1 cellular context compared by ENCODE assay signal in genomic region chr11:20084921-20085814, GRCh38.
TF ChIP-seq lines count a peak whose summit lies in the region.

No MANE protein-coding gene starts in this region.

TF ChIP-seq in HepG2, 621 proteins besides CTCF, POLR2A, EP300 and RAD21 (continued from another document and continues in another):
- TF ChIP-seq MXD3 (CRISPR knock-in tag; IDR thresholded peaks at IDR 0.05) (no peak), NBN (conservative IDR thresholded peaks at IDR 0.05) (no peak), ZFP82 (CRISPR knock-in tag; IDR thresholded peaks at IDR 0.05; ENCODE audit: borderline replicate concordance) (no peak), CCAR2 (optimal IDR thresholded peaks at IDR 0.05; ENCODE audit: low read depth, low read length) (no peak), PBX3 (CRISPR knock-in tag; IDR thresholded peaks at IDR 0.05; ENCODE audit: borderline replicate concordance) (no peak), ZC3H4 (CRISPR knock-in tag; IDR thresholded peaks at IDR 0.05; ENCODE audit: borderline replicate concordance) (no peak), GABPA (IDR thresholded peaks at IDR 0.05; ENCODE audit: low read depth, low read length) (no peak), GABPA (CRISPR knock-in tag; IDR thresholded peaks at IDR 0.05; ENCODE audit: low read depth) (no peak), IRF1 (CRISPR knock-in tag; IDR thresholded peaks at IDR 0.05; ENCODE audit: low read depth) (no peak), ISL2 (CRISPR knock-in tag; IDR thresholded peaks at IDR 0.05) (peak; percentile 48; the same call in 1 of the 2 replicates), MEF2D (CRISPR knock-in tag; IDR thresholded peaks at IDR 0.05) (no peak), MED13 (CRISPR knock-in tag; IDR thresholded peaks at IDR 0.05) (no peak), ZNF674 (CRISPR knock-in tag; IDR thresholded peaks at IDR 0.05; ENCODE audit: low read depth) (no peak), MAFG (CRISPR knock-in tag; IDR thresholded peaks at IDR 0.05) (no peak), ZNF790 (CRISPR knock-in tag; IDR thresholded peaks at IDR 0.05; ENCODE audit: borderline replicate concordance) (no peak), NCOR1 (IDR thresholded peaks at IDR 0.05; ENCODE audit: borderline replicate concordance, low read length) (no peak), ZBTB37 (CRISPR knock-in tag; IDR thresholded peaks at IDR 0.05) (no peak), ZNF737 (CRISPR knock-in tag; IDR thresholded peaks at IDR 0.05; ENCODE audit: borderline replicate concordance) (no peak), ZNF343 (CRISPR knock-in tag; IDR thresholded peaks at IDR 0.05) (no peak), ZGPAT (CRISPR knock-in tag; IDR thresholded peaks at IDR 0.05) (no peak), TERF1 (CRISPR knock-in tag; IDR thresholded peaks at IDR 0.05) (no peak), ZZZ3 (CRISPR knock-in tag; IDR thresholded peaks at IDR 0.05; ENCODE audit: borderline replicate concordance) (no peak), ZBED4 (CRISPR knock-in tag; IDR thresholded peaks at IDR 0.05; ENCODE audit: borderline replicate concordance) (no peak), HIVEP1 (CRISPR knock-in tag; IDR thresholded peaks at IDR 0.05) (no peak), MLX (CRISPR knock-in tag; IDR thresholded peaks at IDR 0.05) (no peak), KLF13 (CRISPR knock-in tag; IDR thresholded peaks at IDR 0.05) (no peak), XRCC5 (optimal IDR thresholded peaks at IDR 0.05; ENCODE audit: low read length) (no peak), ZNF326 (CRISPR knock-in tag; IDR thresholded peaks at IDR 0.05; ENCODE audit: borderline replicate concordance) (no peak), TEF (CRISPR knock-in tag; IDR thresholded peaks at IDR 0.05) (no peak), CBX1 (IDR thresholded peaks at IDR 0.05; ENCODE audit: low read depth) (no peak), JUND (CRISPR knock-in tag; IDR thresholded peaks at IDR 0.05) (no peak), ZNF350 (CRISPR knock-in tag; IDR thresholded peaks at IDR 0.05; ENCODE audit: borderline replicate concordance, low read depth) (no peak), KDM1A (CRISPR knock-in tag; IDR thresholded peaks at IDR 0.05) (no peak), GTF3A (CRISPR knock-in tag; conservative IDR thresholded peaks at IDR 0.05) (no peak), TOE1 (CRISPR knock-in tag; IDR thresholded peaks at IDR 0.05) (no peak), ZUFSP (CRISPR knock-in tag; IDR thresholded peaks at IDR 0.05; ENCODE audit: borderline replicate concordance) (no peak), PRPF4 (IDR thresholded peaks at IDR 0.05; ENCODE audit: low read depth, low read length, poor library complexity, severe bottlenecking) (no peak), ZFY (CRISPR knock-in tag; IDR thresholded peaks at IDR 0.05) (peak; percentile 24; the same call in 1 of the 2 replicates), ZNF329 (CRISPR knock-in tag; IDR thresholded peaks at IDR 0.05; ENCODE audit: low read depth) (no peak), ZNF597 (CRISPR knock-in tag; IDR thresholded peaks at IDR 0.05) (no peak), ZNF749 (CRISPR knock-in tag; IDR thresholded peaks at IDR 0.05; ENCODE audit: borderline replicate concordance) (no peak), ZBTB49 (CRISPR knock-in tag; IDR thresholded peaks at IDR 0.05; ENCODE audit: borderline replicate concordance) (no peak), PAX8 (CRISPR knock-in tag; IDR thresholded peaks at IDR 0.05; ENCODE audit: borderline replicate concordance) (no peak), GATA4 (IDR thresholded peaks at IDR 0.05; ENCODE audit: borderline replicate concordance, low read depth) (no peak), DDIT3 (CRISPR knock-in tag; IDR thresholded peaks at IDR 0.05) (no peak), ZNF713 (CRISPR knock-in tag; IDR thresholded peaks at IDR 0.05) (no peak), ELF1 (CRISPR knock-in tag; IDR thresholded peaks at IDR 0.05) (no peak)
